In the genomic region with DNA sequence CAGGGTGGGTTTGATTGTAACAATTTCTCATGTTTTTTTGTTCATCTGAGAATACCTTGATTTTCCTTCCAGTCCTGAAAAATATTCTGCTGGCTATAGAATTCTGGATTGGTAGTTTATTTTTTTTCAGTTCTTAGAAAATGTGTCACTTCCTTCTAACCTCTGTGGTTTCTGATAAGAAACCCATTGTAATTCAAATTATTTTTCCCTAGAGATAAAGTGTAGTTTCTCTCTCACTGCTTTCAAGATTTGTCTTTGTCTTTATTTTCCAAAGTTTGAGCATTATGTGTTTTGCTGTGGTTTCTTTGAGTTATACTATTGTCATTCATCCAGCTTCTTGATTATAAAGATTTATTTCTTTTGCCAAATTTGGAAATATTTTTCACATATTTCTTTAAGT, we compare ENCODE assay signal across 1 cellular context.
TF ChIP-seq lines count a peak whose summit lies in the region.

No MANE protein-coding gene starts in this region.

TF ChIP-seq in GM23338, 12 proteins besides CTCF, POLR2A, EP300 and RAD21 (continued from another document):
- TF ChIP-seq, protein P1, sequence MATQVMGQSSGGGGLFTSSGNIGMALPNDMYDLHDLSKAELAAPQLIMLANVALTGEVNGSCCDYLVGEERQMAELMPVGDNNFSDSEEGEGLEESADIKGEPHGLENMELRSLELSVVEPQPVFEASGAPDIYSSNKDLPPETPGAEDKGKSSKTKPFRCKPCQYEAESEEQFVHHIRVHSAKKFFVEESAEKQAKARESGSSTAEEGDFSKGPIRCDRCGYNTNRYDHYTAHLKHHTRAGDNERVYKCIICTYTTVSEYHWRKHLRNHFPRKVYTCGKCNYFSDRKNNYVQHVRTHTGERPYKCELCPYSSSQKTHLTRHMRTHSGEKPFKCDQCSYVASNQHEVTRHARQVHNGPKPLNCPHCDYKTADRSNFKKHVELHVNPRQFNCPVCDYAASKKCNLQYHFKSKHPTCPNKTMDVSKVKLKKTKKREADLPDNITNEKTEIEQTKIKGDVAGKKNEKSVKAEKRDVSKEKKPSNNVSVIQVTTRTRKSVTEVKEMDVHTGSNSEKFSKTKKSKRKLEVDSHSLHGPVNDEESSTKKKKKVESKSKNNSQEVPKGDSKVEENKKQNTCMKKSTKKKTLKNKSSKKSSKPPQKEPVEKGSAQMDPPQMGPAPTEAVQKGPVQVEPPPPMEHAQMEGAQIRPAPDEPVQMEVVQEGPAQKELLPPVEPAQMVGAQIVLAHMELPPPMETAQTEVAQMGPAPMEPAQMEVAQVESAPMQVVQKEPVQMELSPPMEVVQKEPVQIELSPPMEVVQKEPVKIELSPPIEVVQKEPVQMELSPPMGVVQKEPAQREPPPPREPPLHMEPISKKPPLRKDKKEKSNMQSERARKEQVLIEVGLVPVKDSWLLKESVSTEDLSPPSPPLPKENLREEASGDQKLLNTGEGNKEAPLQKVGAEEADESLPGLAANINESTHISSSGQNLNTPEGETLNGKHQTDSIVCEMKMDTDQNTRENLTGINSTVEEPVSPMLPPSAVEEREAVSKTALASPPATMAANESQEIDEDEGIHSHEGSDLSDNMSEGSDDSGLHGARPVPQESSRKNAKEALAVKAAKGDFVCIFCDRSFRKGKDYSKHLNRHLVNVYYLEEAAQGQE (IDR thresholded peaks at IDR 0.05; ENCODE audit: unreplicated experiment): no peak
